28 cellular contexts compared by ENCODE assay signal in the genomic region with DNA sequence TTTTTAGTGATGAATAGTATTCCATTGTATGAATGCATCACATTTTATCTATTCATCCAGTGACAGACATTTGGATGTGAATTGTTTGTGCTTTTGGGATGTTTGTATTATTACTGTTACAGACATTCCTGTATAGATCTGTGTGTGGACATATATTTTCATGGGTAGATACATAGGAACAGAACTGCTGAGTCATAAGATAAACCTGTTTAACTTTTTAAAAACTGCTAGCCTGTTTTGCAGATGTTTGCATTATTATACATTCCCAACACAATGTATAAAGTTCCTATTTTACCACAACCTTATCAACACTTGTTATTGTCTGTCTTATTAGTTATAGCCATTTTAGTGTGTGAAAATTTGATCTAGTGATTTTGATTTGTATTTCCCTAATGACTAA.
"Had no signal": no experiment of that assay in that cellular context is flagged by ENCODE, and none has a peak within 500 bp of the region (broad histone marks: within the 10 kb centered on the region; RNA-seq: fewer than 3 reads in every experiment).

No MANE protein-coding gene starts in this region.

- H3K27ac Mint-ChIP-seq: mesothelial cell of epicardium; naive B cell; natural killer cell; nephron progenitor cell; neural progenitor cell; stimulated activated naive B cell treated with anti-CD40 and anti-IgM and Interleukin-4, amounts not matched to agents 10 μg/mL and 1 μg/mL and 100 μg/mL, for 72 hours had no signal

- H3K4me1 Mint-ChIP-seq: naive B cell; natural killer cell; nephron progenitor cell; stimulated activated naive B cell treated with anti-CD40 and anti-IgM and Interleukin-4, amounts not matched to agents 10 μg/mL and 1 μg/mL and 100 μg/mL, for 72 hours had no signal

- H3K27ac ChIP-seq: left ventricle myocardium inferior, neural progenitor cell, neutrophil, parathyroid adenoma, psoas muscle, right atrium auricular region, skin epidermis, stomach, testis, thyroid gland, transverse colon, upper lobe of left lung, vagina had no signal

- H3K36me3 Mint-ChIP-seq: mesothelial cell of epicardium; naive B cell; natural killer cell; neural progenitor cell; stimulated activated naive B cell treated with anti-CD40 and anti-IgM and Interleukin-4, amounts not matched to agents 10 μg/mL and 1 μg/mL and 100 μg/mL, for 72 hours had no signal

- DNase-seq: islet precursor cell; left ventricle myocardium inferior; mesendoderm; naive B cell; natural killer cell; nephron progenitor cell; occipital lobe; psoas muscle; stimulated activated CD4-positive, alpha-beta T cell treated with anti-CD3 and anti-CD28 coated beads, Interleukin-12 subunit alpha, Interleukin-12 subunit beta, amount 100 ng/mL, for 4 hours; stimulated activated CD4-positive, alpha-beta T cell treated with anti-CD3 and anti-CD28 coated beads, Interleukin-15, amount 100 ng/mL, for 24 hours; stimulated activated CD4-positive, alpha-beta T cell treated with anti-CD3 and anti-CD28 coated beads, Interleukin-2, amount 100 ng/mL, for 24 hours; stimulated activated CD4-positive, alpha-beta T cell treated with anti-CD3 and anti-CD28 coated beads, Interleukin-4, amount 100 ng/mL, for 1 hour; stimulated activated naive B cell treated with anti-CD40 and anti-IgM and Interleukin-4, amounts not matched to agents 10 μg/mL and 1 μg/mL and 100 μg/mL, for 72 hours; stimulated activated naive CD8-positive, alpha-beta T cell treated with anti-CD3 and anti-CD28 coated beads, Interleukin-15, Interleukin-2, amounts not matched to agents 100 U/mL and 50 U/mL, for 24 hours; stomach; testis; thyroid gland; transverse colon; upper lobe of left lung had no signal

- ATAC-seq: natural killer cell; psoas muscle; sciatic nerve; stimulated activated naive B cell treated with anti-CD40 and anti-IgM and Interleukin-4, amounts not matched to agents 10 μg/mL and 1 μg/mL and 100 μg/mL, for 72 hours; stimulated activated naive CD8-positive, alpha-beta T cell treated with anti-CD3 and anti-CD28 coated beads, Interleukin-15, Interleukin-2, amounts not matched to agents 100 U/mL and 50 U/mL, for 24 hours had no signal

- H3K4me3 Mint-ChIP-seq: mesothelial cell of epicardium; naive B cell; natural killer cell; nephron progenitor cell; neural progenitor cell; stimulated activated naive B cell treated with anti-CD40 and anti-IgM and Interleukin-4, amounts not matched to agents 10 μg/mL and 1 μg/mL and 100 μg/mL, for 72 hours had no signal

- H3K4me1 ChIP-seq: left ventricle myocardium inferior, parathyroid adenoma, psoas muscle, right atrium auricular region, stomach, testis, thyroid gland, transverse colon, upper lobe of left lung, vagina had no signal

- H2AFZ ChIP-seq: parathyroid adenoma had no signal

- H3K9ac ChIP-seq: neural progenitor cell, parathyroid adenoma had no signal

- H3K4me3 ChIP-seq: left ventricle myocardium inferior, lung, neural progenitor cell, psoas muscle, right atrium auricular region, skin epidermis, stomach, testis, thyroid gland, transverse colon, upper lobe of left lung, vagina had no signal

- H3K27me3 ChIP-seq: neural progenitor cell, right atrium auricular region, stomach, testis, thyroid gland, upper lobe of left lung, vagina had no signal

- H3K36me3 ChIP-seq: left ventricle myocardium inferior, neural progenitor cell, neutrophil, right atrium auricular region, stomach, thyroid gland, transverse colon, upper lobe of left lung, vagina had no signal

- H3K9me3 ChIP-seq: left ventricle myocardium inferior, neutrophil, psoas muscle, right atrium auricular region, stomach, testis, thyroid gland, transverse colon, upper lobe of left lung, vagina had no signal

- H3K4me2 ChIP-seq: neural progenitor cell had no signal

- H3K9me3 Mint-ChIP-seq: mesothelial cell of epicardium; naive B cell; nephron progenitor cell; neural progenitor cell; stimulated activated naive B cell treated with anti-CD40 and anti-IgM and Interleukin-4, amounts not matched to agents 10 μg/mL and 1 μg/mL and 100 μg/mL, for 72 hours had no signal

- H3K79me2 ChIP-seq: parathyroid adenoma had no signal
